43 cellular contexts compared by ENCODE assay signal in genomic region chr12:48510111-48510510, GRCh38. TPM values are rescaled to one million over a fixed set of nuclear protein-coding genes. Genes with fewer than 3 reads are reported as not detected.
"Had no signal": no experiment of that assay in that cellular context is flagged by ENCODE, and none has a peak within 500 bp of the region (broad histone marks: within the 10 kb centered on the region; RNA-seq: fewer than 3 reads in every experiment).

No MANE protein-coding gene starts in this region.

- H3K4me1 ChIP-seq: adrenal gland, ascending aorta, body of pancreas, breast epithelium had no signal

- H3K36me3 ChIP-seq: adrenal gland, ascending aorta, brain microvascular endothelial cell, breast epithelium, cardiac muscle cell had no signal

- DNase-seq: activated effector memory CD4-positive, alpha-beta T cell treated with anti-CD3 and anti-CD28 coated beads, Interleukin-2, amount 50 U/mL, for 16 hours; activated effector memory CD4-positive, alpha-beta T cell treated with Interleukin-2 at 50 U/mL for 16 hours; activated gamma-delta T cell; activated gamma-delta T cell treated with Interleukin-2 at 50 U/mL for 16 hours; activated naive CD4-positive, alpha-beta T cell; activated naive CD4-positive, alpha-beta T cell treated with anti-CD3 and anti-CD28 coated beads for 36 hours; activated naive CD4-positive, alpha-beta T cell treated with anti-CD3 and anti-CD28 coated beads, Interleukin-2, amount 10 ng/mL, durations not matched to agents 7 days and 5 days; activated naive CD4-positive, alpha-beta T cell treated with anti-CD3 and anti-CD28 coated beads, Interleukin-2, amount 50 U/mL, for 16 hours; activated naive CD4-positive, alpha-beta T cell treated with Interleukin-2 at 50 U/mL for 16 hours; activated naive CD8-positive, alpha-beta T cell treated with anti-CD3 and anti-CD28 coated beads for 36 hours; activated naive CD8-positive, alpha-beta T cell treated with anti-CD3 and anti-CD28 coated beads, Interleukin-2, amount 10 ng/mL, durations not matched to agents 7 days and 5 days; activated naive CD8-positive, alpha-beta T cell treated with anti-CD3 and anti-CD28 coated beads, Interleukin-2, amount 50 U/mL, for 24 hours; activated T-cell treated with anti-CD3 and anti-CD28 coated beads, Interleukin-2, amount 50 U/mL, for 1 hour; activated T-cell treated with anti-CD3 and anti-CD28 coated beads, Interleukin-2, amount 50 U/mL, for 24 hours; activated T-cell treated with anti-CD3 and anti-CD28 coated beads, Interleukin-2, amount 50 U/mL, for 4 hours; activated T-cell treated with anti-CD3 and anti-CD28 coated beads, Interleukin-2, amount 50 U/mL, for 48 hours; adrenal gland; amniotic stem cell; amygdala; anterior cingulate cortex; aorta; body of pancreas; brain microvascular endothelial cell; caudate nucleus; central memory CD4-positive, alpha-beta T cell; cerebellar nuclear complex had no signal

- H3K4me1 Mint-ChIP-seq: activated naive CD4-positive, alpha-beta T cell treated with anti-CD3 and anti-CD28 coated beads, Interleukin-2, amount 10 ng/mL, durations not matched to agents 7 days and 5 days; activated naive CD8-positive, alpha-beta T cell treated with anti-CD3 and anti-CD28 coated beads, Interleukin-2, amount 10 ng/mL, durations not matched to agents 7 days and 5 days; brain; central memory CD8-positive, alpha-beta T cell had no signal

- H3K4me3 ChIP-seq: adrenal gland, ascending aorta, body of pancreas, breast epithelium, cardiac muscle cell had no signal

- H3K36me3 Mint-ChIP-seq: activated naive CD4-positive, alpha-beta T cell treated with anti-CD3 and anti-CD28 coated beads, Interleukin-2, amount 10 ng/mL, durations not matched to agents 7 days and 5 days; activated naive CD8-positive, alpha-beta T cell treated with anti-CD3 and anti-CD28 coated beads, Interleukin-2, amount 10 ng/mL, durations not matched to agents 7 days and 5 days; brain had no signal

- H3K4me3 Mint-ChIP-seq: activated naive CD4-positive, alpha-beta T cell treated with anti-CD3 and anti-CD28 coated beads for 36 hours; activated naive CD4-positive, alpha-beta T cell treated with anti-CD3 and anti-CD28 coated beads, Interleukin-2, amount 10 ng/mL, durations not matched to agents 7 days and 5 days; activated naive CD4-positive, alpha-beta T cell treated with anti-CD3 and anti-CD28 coated beads, Interleukin-2, amount 50 U/mL, for 24 hours; activated naive CD8-positive, alpha-beta T cell; activated naive CD8-positive, alpha-beta T cell treated with anti-CD3 and anti-CD28 coated beads for 36 hours; activated naive CD8-positive, alpha-beta T cell treated with anti-CD3 and anti-CD28 coated beads, Interleukin-2, amount 10 ng/mL, durations not matched to agents 7 days and 5 days; activated naive CD8-positive, alpha-beta T cell treated with anti-CD3 and anti-CD28 coated beads, Interleukin-2, amount 50 U/mL, for 24 hours; activated T-cell treated with anti-CD3 and anti-CD28 coated beads, Interleukin-2, amount 50 U/mL, for 24 hours; activated T-cell treated with anti-CD3 and anti-CD28 coated beads, Interleukin-2, amount 50 U/mL, for 4 hours; activated T-helper 1 cell treated with anti-CD3 and anti-CD28 coated beads, Interleukin-12 subunit alpha, Interleukin-12 subunit beta, Interleukin-2, Interleukin-4 antibody, amounts not matched to agents 30 ng/mL and 10 ng/mL and 1 ng/mL, durations not matched to agents 14 hours and 24 hours and 36 hours; activated T-helper 17 cell treated with anti-CD3 and anti-CD28 coated beads, Interleukin-2, amount 50 U/mL, for 72 hours; brain; central memory CD8-positive, alpha-beta T cell had no signal

- H3K9me3 Mint-ChIP-seq: activated naive CD8-positive, alpha-beta T cell treated with anti-CD3 and anti-CD28 coated beads, Interleukin-2, amount 50 U/mL, for 24 hours; activated T-cell treated with anti-CD3 and anti-CD28 coated beads, Interleukin-2, amount 50 U/mL, for 24 hours; activated T-helper 1 cell treated with anti-CD3 and anti-CD28 coated beads, Interleukin-12 subunit alpha, Interleukin-12 subunit beta, Interleukin-2, Interleukin-4 antibody, amounts not matched to agents 30 ng/mL and 10 ng/mL and 1 ng/mL, durations not matched to agents 14 hours and 24 hours and 36 hours; activated T-helper 17 cell treated with anti-CD3 and anti-CD28 coated beads, Interleukin-2, amount 50 U/mL, for 72 hours; central memory CD8-positive, alpha-beta T cell had no signal

- H3K27me3 Mint-ChIP-seq: activated naive CD4-positive, alpha-beta T cell treated with anti-CD3 and anti-CD28 coated beads, Interleukin-2, amount 10 ng/mL, durations not matched to agents 7 days and 5 days; activated naive CD8-positive, alpha-beta T cell had no signal

- H3K27ac Mint-ChIP-seq: activated naive CD4-positive, alpha-beta T cell treated with anti-CD3 and anti-CD28 coated beads for 36 hours; activated naive CD4-positive, alpha-beta T cell treated with anti-CD3 and anti-CD28 coated beads, Interleukin-2, amount 10 ng/mL, durations not matched to agents 7 days and 5 days; activated naive CD4-positive, alpha-beta T cell treated with anti-CD3 and anti-CD28 coated beads, Interleukin-2, amount 50 U/mL, for 24 hours; activated naive CD4-positive, alpha-beta T cell treated with anti-CD3 and anti-CD28 coated beads, Interleukin-2, amount 50 U/mL, for 72 hours; activated naive CD8-positive, alpha-beta T cell; activated naive CD8-positive, alpha-beta T cell treated with anti-CD3 and anti-CD28 coated beads for 36 hours; activated naive CD8-positive, alpha-beta T cell treated with anti-CD3 and anti-CD28 coated beads, Interleukin-2, amount 10 ng/mL, durations not matched to agents 7 days and 5 days; activated naive CD8-positive, alpha-beta T cell treated with anti-CD3 and anti-CD28 coated beads, Interleukin-2, amount 50 U/mL, for 24 hours; activated T-cell treated with anti-CD3 and anti-CD28 coated beads, Interleukin-2, amount 50 U/mL, for 24 hours; activated T-helper 1 cell treated with anti-CD3 and anti-CD28 coated beads, Interleukin-12 subunit alpha, Interleukin-12 subunit beta, Interleukin-2, Interleukin-4 antibody, amounts not matched to agents 30 ng/mL and 10 ng/mL and 1 ng/mL, durations not matched to agents 14 hours and 24 hours and 36 hours; activated T-helper 17 cell treated with anti-CD3 and anti-CD28 coated beads, Interleukin-2, amount 50 U/mL, for 72 hours; activated T-helper 2 cell treated with anti-CD3 and anti-CD28 coated beads, Interferon-gamma antibody, Interleukin-2, Interleukin-4, amounts not matched to agents 10 μg/mL and 5 μg/mL and 100 μg/mL, durations not matched to agents 14 hours and 24 hours and 36 hours; brain had no signal

- H3K9me3 ChIP-seq: adrenal gland, ascending aorta had no signal

- H3K27ac ChIP-seq: adrenal gland, ascending aorta, body of pancreas, brain microvascular endothelial cell, breast epithelium, cardiac muscle cell had no signal

- H3K27me3 ChIP-seq: adrenal gland, ascending aorta, body of pancreas, brain microvascular endothelial cell, breast epithelium, cardiac muscle cell had no signal

- ATAC-seq: activated naive CD4-positive, alpha-beta T cell treated with anti-CD3 and anti-CD28 coated beads, Interleukin-2, amount 50 U/mL, for 72 hours; activated naive CD8-positive, alpha-beta T cell treated with anti-CD3 and anti-CD28 coated beads, Interleukin-2, amount 50 U/mL, for 24 hours; activated T-cell treated with anti-CD3 and anti-CD28 coated beads, Interleukin-2, amount 50 U/mL, for 4 hours; activated T-helper 17 cell treated with anti-CD3 and anti-CD28 coated beads, Interleukin-2, amount 50 U/mL, for 72 hours; body of pancreas had no signal

RNA-seq across cellular contexts. Expression of gene OR8S1, which starts 15.3 kb away (rescaled TPM):
- total RNA-seq: activated naive CD4-positive, alpha-beta T cell treated with anti-CD3 and anti-CD28 coated beads for 36 hours; activated naive CD4-positive, alpha-beta T cell treated with anti-CD3 and anti-CD28 coated beads, Interleukin-2, amount 50 U/mL, for 72 hours; activated naive CD8-positive, alpha-beta T cell treated with anti-CD3 and anti-CD28 coated beads for 36 hours; activated naive CD8-positive, alpha-beta T cell treated with anti-CD3 and anti-CD28 coated beads, Interleukin-2, amount 10 ng/mL, durations not matched to agents 7 days and 5 days; activated T-cell treated with anti-CD3 and anti-CD28 coated beads, Interleukin-2, amount 50 U/mL, for 4 hours; activated T-helper 1 cell treated with anti-CD3 and anti-CD28 coated beads, Interleukin-12 subunit alpha, Interleukin-12 subunit beta, Interleukin-2, Interleukin-4 antibody, amounts not matched to agents 30 ng/mL and 10 ng/mL and 1 ng/mL, durations not matched to agents 14 hours and 24 hours and 36 hours; activated T-helper 17 cell treated with anti-CD3 and anti-CD28 coated beads, Interleukin-2, amount 50 U/mL, for 72 hours; activated T-helper 2 cell treated with anti-CD3 and anti-CD28 coated beads, Interferon-gamma antibody, Interleukin-2, Interleukin-4, amounts not matched to agents 10 μg/mL and 5 μg/mL and 100 μg/mL, durations not matched to agents 14 hours and 24 hours and 36 hours; adrenal gland; aorta; ascending aorta; astrocyte; body of pancreas; breast epithelium; bronchial epithelial cell; cardiac muscle cell; cardiac septum; cerebellum; chondrocyte had no signal
- polyA plus RNA-seq: adipose tissue, adrenal gland, aorta, cardiac muscle cell had no signal

RNA-seq across cellular contexts. Expression of gene C12orf54, which starts 27.8 kb away (rescaled TPM):
- total RNA-seq: activated naive CD4-positive, alpha-beta T cell treated with anti-CD3 and anti-CD28 coated beads for 36 hours; activated naive CD4-positive, alpha-beta T cell treated with anti-CD3 and anti-CD28 coated beads, Interleukin-2, amount 50 U/mL, for 72 hours; activated naive CD8-positive, alpha-beta T cell treated with anti-CD3 and anti-CD28 coated beads for 36 hours; activated naive CD8-positive, alpha-beta T cell treated with anti-CD3 and anti-CD28 coated beads, Interleukin-2, amount 10 ng/mL, durations not matched to agents 7 days and 5 days; activated T-cell treated with anti-CD3 and anti-CD28 coated beads, Interleukin-2, amount 50 U/mL, for 4 hours; activated T-helper 1 cell treated with anti-CD3 and anti-CD28 coated beads, Interleukin-12 subunit alpha, Interleukin-12 subunit beta, Interleukin-2, Interleukin-4 antibody, amounts not matched to agents 30 ng/mL and 10 ng/mL and 1 ng/mL, durations not matched to agents 14 hours and 24 hours and 36 hours; activated T-helper 17 cell treated with anti-CD3 and anti-CD28 coated beads, Interleukin-2, amount 50 U/mL, for 72 hours; activated T-helper 2 cell treated with anti-CD3 and anti-CD28 coated beads, Interferon-gamma antibody, Interleukin-2, Interleukin-4, amounts not matched to agents 10 μg/mL and 5 μg/mL and 100 μg/mL, durations not matched to agents 14 hours and 24 hours and 36 hours; ascending aorta; body of pancreas; cardiac muscle cell; cardiac septum; cerebellum; chondrocyte had no signal
- polyA plus RNA-seq: cardiac muscle cell had no signal

RNA-seq across cellular contexts. Expression of gene ANP32D, which starts 37.8 kb away (rescaled TPM):
- total RNA-seq: activated naive CD4-positive, alpha-beta T cell treated with anti-CD3 and anti-CD28 coated beads for 36 hours; activated naive CD4-positive, alpha-beta T cell treated with anti-CD3 and anti-CD28 coated beads, Interleukin-2, amount 50 U/mL, for 72 hours; activated naive CD8-positive, alpha-beta T cell treated with anti-CD3 and anti-CD28 coated beads for 36 hours; activated naive CD8-positive, alpha-beta T cell treated with anti-CD3 and anti-CD28 coated beads, Interleukin-2, amount 10 ng/mL, durations not matched to agents 7 days and 5 days; activated T-cell treated with anti-CD3 and anti-CD28 coated beads, Interleukin-2, amount 50 U/mL, for 4 hours; activated T-helper 1 cell treated with anti-CD3 and anti-CD28 coated beads, Interleukin-12 subunit alpha, Interleukin-12 subunit beta, Interleukin-2, Interleukin-4 antibody, amounts not matched to agents 30 ng/mL and 10 ng/mL and 1 ng/mL, durations not matched to agents 14 hours and 24 hours and 36 hours; activated T-helper 17 cell treated with anti-CD3 and anti-CD28 coated beads, Interleukin-2, amount 50 U/mL, for 72 hours; activated T-helper 2 cell treated with anti-CD3 and anti-CD28 coated beads, Interferon-gamma antibody, Interleukin-2, Interleukin-4, amounts not matched to agents 10 μg/mL and 5 μg/mL and 100 μg/mL, durations not matched to agents 14 hours and 24 hours and 36 hours; aorta; ascending aorta; astrocyte; body of pancreas; bronchial epithelial cell; cardiac muscle cell; cardiac septum; cerebellum; chondrocyte had no signal
- polyA plus RNA-seq: adipose tissue, aorta, cardiac muscle cell had no signal

RNA-seq across cellular contexts. Expression of gene LALBA, which starts 59.7 kb away (rescaled TPM):
- total RNA-seq: activated naive CD4-positive, alpha-beta T cell treated with anti-CD3 and anti-CD28 coated beads for 36 hours; activated naive CD4-positive, alpha-beta T cell treated with anti-CD3 and anti-CD28 coated beads, Interleukin-2, amount 50 U/mL, for 72 hours; activated naive CD8-positive, alpha-beta T cell treated with anti-CD3 and anti-CD28 coated beads for 36 hours; activated naive CD8-positive, alpha-beta T cell treated with anti-CD3 and anti-CD28 coated beads, Interleukin-2, amount 10 ng/mL, durations not matched to agents 7 days and 5 days; activated T-cell treated with anti-CD3 and anti-CD28 coated beads, Interleukin-2, amount 50 U/mL, for 4 hours; activated T-helper 1 cell treated with anti-CD3 and anti-CD28 coated beads, Interleukin-12 subunit alpha, Interleukin-12 subunit beta, Interleukin-2, Interleukin-4 antibody, amounts not matched to agents 30 ng/mL and 10 ng/mL and 1 ng/mL, durations not matched to agents 14 hours and 24 hours and 36 hours; activated T-helper 17 cell treated with anti-CD3 and anti-CD28 coated beads, Interleukin-2, amount 50 U/mL, for 72 hours; activated T-helper 2 cell treated with anti-CD3 and anti-CD28 coated beads, Interferon-gamma antibody, Interleukin-2, Interleukin-4, amounts not matched to agents 10 μg/mL and 5 μg/mL and 100 μg/mL, durations not matched to agents 14 hours and 24 hours and 36 hours; adrenal gland; aorta; ascending aorta; astrocyte; body of pancreas; breast epithelium; bronchial epithelial cell; cardiac muscle cell; cardiac septum; cerebellum; chondrocyte had no signal
- polyA plus RNA-seq: adipose tissue, adrenal gland, aorta, cardiac muscle cell had no signal
